In genomic region chr22:30021338-30021737, GRCh38 we compare ENCODE assay signal across 23 cellular contexts. TPM values are rescaled to one million over a fixed set of nuclear protein-coding genes. Genes with fewer than 3 reads are reported as not detected.
"Had no signal": no experiment of that assay in that cellular context is flagged by ENCODE, and none has a peak within 500 bp of the region (broad histone marks: within the 10 kb centered on the region; RNA-seq: fewer than 3 reads in every experiment).

No MANE protein-coding gene starts in this region.

- H3K9me3 Mint-ChIP-seq: activated CD4-positive, alpha-beta T cell treated with anti-CD3 and anti-CD28 coated beads, Interleukin-2, amount 10 ng/mL, durations not matched to agents 7 days and 5 days; activated T-cell treated with anti-CD3 and anti-CD28 coated beads, Interleukin-2, amount 50 U/mL, for 24 hours; naive thymus-derived CD4-positive, alpha-beta T cell; neural progenitor cell; T-cell; T-helper 2 cell treated with Interferon-gamma antibody and Interleukin-4, amounts not matched to agents 5 μg/mL and 100 μg/mL, for 36 hours had no signal

- H3K4me1 Mint-ChIP-seq: neural progenitor cell, T-cell had no signal

- H3K27ac Mint-ChIP-seq: activated CD4-positive, alpha-beta T cell treated with anti-CD3 and anti-CD28 coated beads, Interleukin-2, amount 10 ng/mL, durations not matched to agents 7 days and 5 days; progenitor cell of endocrine pancreas; T-cell; T-helper 2 cell treated with Interferon-gamma antibody and Interleukin-4, amounts not matched to agents 5 μg/mL and 100 μg/mL, for 36 hours had no signal

- H3K27me3 Mint-ChIP-seq: activated CD4-positive, alpha-beta T cell treated with anti-CD3 and anti-CD28 coated beads, Interleukin-2, amount 10 ng/mL, durations not matched to agents 7 days and 5 days; activated T-cell treated with anti-CD3 and anti-CD28 coated beads, Interleukin-2, amount 50 U/mL, for 24 hours; naive thymus-derived CD4-positive, alpha-beta T cell; progenitor cell of endocrine pancreas; T-cell had no signal

- DNase-seq: activated CD4-positive, alpha-beta T cell treated with anti-CD3 and anti-CD28 coated beads, Interleukin-2, amount 10 ng/mL, durations not matched to agents 7 days and 5 days; activated CD4-positive, CD25-positive, alpha-beta regulatory T cell treated with anti-CD3 and anti-CD28 coated beads, Interleukin-2, amount 50 U/mL, for 72 hours; activated naive CD4-positive, alpha-beta T cell treated with Interleukin-2 at 50 U/mL for 16 hours; activated T-cell treated with anti-CD3 and anti-CD28 coated beads, Interleukin-2, amount 50 U/mL, for 24 hours; body of pancreas; colonic mucosa; heart right ventricle; islet precursor cell; left colon; naive thymus-derived CD4-positive, alpha-beta T cell; stimulated activated CD4-positive, alpha-beta T cell treated with anti-CD3 and anti-CD28 coated beads, Interleukin-4, amount 100 ng/mL, for 1 hour; stimulated activated naive CD4-positive, alpha-beta T cell treated with Interleukin-2 at 50 U/mL for 16 hours; T-cell; upper lobe of right lung; WERI-Rb-1 had no signal

- H3K27me3 ChIP-seq: body of pancreas, colonic mucosa, heart right ventricle, neural progenitor cell, upper lobe of right lung had no signal

- ATAC-seq: body of pancreas; left colon; naive thymus-derived CD4-positive, alpha-beta T cell; T-cell; upper lobe of right lung had no signal

- H3K4me1 ChIP-seq: body of pancreas, colonic mucosa, upper lobe of right lung had no signal

- H3K36me3 ChIP-seq: neural progenitor cell had no signal

- H3K9me3 ChIP-seq: body of pancreas, colonic mucosa, heart right ventricle, upper lobe of right lung had no signal

- H3K4me3 Mint-ChIP-seq: activated CD4-positive, alpha-beta T cell treated with anti-CD3 and anti-CD28 coated beads, Interleukin-2, amount 10 ng/mL, durations not matched to agents 7 days and 5 days; activated T-cell treated with anti-CD3 and anti-CD28 coated beads, Interleukin-2, amount 50 U/mL, for 24 hours; naive thymus-derived CD4-positive, alpha-beta T cell; neural progenitor cell; T-cell; T-helper 2 cell treated with Interferon-gamma antibody and Interleukin-4, amounts not matched to agents 5 μg/mL and 100 μg/mL, for 36 hours had no signal

- H3K27ac ChIP-seq: body of pancreas, colonic mucosa, neural progenitor cell, upper lobe of right lung, WERI-Rb-1 had no signal

- H3K4me3 ChIP-seq: body of pancreas, colonic mucosa, heart right ventricle, lung, neural progenitor cell, upper lobe of right lung had no signal

RNA-seq across cellular contexts. Expression of gene HORMAD2, which starts 58.9 kb away (rescaled TPM):
- total RNA-seq: activated CD4-positive, alpha-beta T cell treated with anti-CD3 and anti-CD28 coated beads, Interleukin-2, amount 10 ng/mL, durations not matched to agents 7 days and 5 days; body of pancreas; colonic mucosa; epithelial cell of proximal tubule; fibroblast of villous mesenchyme; heart right ventricle; left colon; osteocyte; progenitor cell of endocrine pancreas; subcutaneous adipose tissue; T-cell; upper lobe of right lung had no signal
- polyA plus RNA-seq: heart right ventricle; naive thymus-derived CD4-positive, alpha-beta T cell had no signal
